Comparison of ENCODE assay signal across 10 cellular contexts in genomic region chr14:55339770-55340169, GRCh38.
DNase-seq lines count a peak whose midpoint lies in the region; ATAC-seq and TF ChIP-seq lines count a peak whose summit lies in the region.
"Had no signal": no experiment of that assay in that cellular context is flagged by ENCODE, and none has a peak within 500 bp of the region (broad histone marks: within the 10 kb centered on the region; RNA-seq: fewer than 3 reads in every experiment).

No MANE protein-coding gene starts in this region.

- no peak for TF ChIP-seq CTCF in CD14-positive monocyte (IDR thresholded peaks at IDR 0.05)

- intact Hi-C loops in CD14-positive monocyte (cut with micrococcal nuclease), result loop anchor here in 1 of 2 donors (10.0 kb wide), 1 partner anchor 55 kb away; no protein-coding TSS in a partner anchor

- H3K9ac ChIP-seq in rectal smooth muscle tissue (ENCODE audit: low read length), result peak overlapping the region; percentile 11

- ATAC-seq in HG02678 (IDR thresholded peaks at IDR 0.05; ENCODE audit: unreplicated experiment) (peak; percentile 85), T-helper 17 cell (no peak), GM18520 (IDR thresholded peaks at IDR 0.05; ENCODE audit: unreplicated experiment) (no peak)

- no peaks in the 10 kb centered on the region for H3K36me3 ChIP-seq in rectal smooth muscle tissue (ENCODE audit: control insufficient read depth, insufficient read depth, low read length)

- peaks cover 34% of the 10 kb centered on the region for H3K4me1 Mint-ChIP-seq in T-helper 1 cell treated with Interleukin-12 subunit alpha and Interleukin-12 subunit beta and Interleukin-4 antibody, amounts not matched to agents 30 μg/mL and 1 μg/mL, for 36 hours (ENCODE audit: low read depth)
- H3K4me1 Mint-ChIP-seq in T-helper 17 cell (peaks cover 35% of the 10 kb centered on the region), CD14-positive monocyte (peaks cover 22% of the 10 kb centered on the region)

- H3K27ac Mint-ChIP-seq in T-helper 1 cell treated with Interleukin-12 subunit alpha and Interleukin-12 subunit beta and Interleukin-4 antibody, amounts not matched to agents 30 μg/mL and 1 μg/mL, for 36 hours, result peak overlapping the region; percentile 22
- H3K27ac Mint-ChIP-seq in T-helper 17 cell, result peak overlapping the region; percentile 93
- H3K27ac Mint-ChIP-seq in CD14-positive monocyte, result peak overlapping the region in 1 of 7 donors; percentile 32

- H3K4me3 ChIP-seq in rectal smooth muscle tissue (ENCODE audit: low read length), result no peak overlapping the region

- H3K9me3 ChIP-seq in T-helper 17 cell (ENCODE audit: control insufficient read depth, low read length, poor library complexity, severe bottlenecking), result no peaks in the 10 kb centered on the region

- DNase-seq in T-helper 1 cell, result no peak
- DNase-seq in T-helper 17 cell, result no peak
- DNase-seq in ecto neural progenitor cell (ENCODE audit: low spot score), result no peak
- DNase-seq in CD14-positive monocyte (ENCODE audit: low spot score), result no peak
- DNase-seq: ACHN, H7 had no signal

- no peak overlapping the region for H3K4me3 Mint-ChIP-seq in T-helper 1 cell treated with Interleukin-12 subunit alpha and Interleukin-12 subunit beta and Interleukin-4 antibody, amounts not matched to agents 30 μg/mL and 1 μg/mL, for 36 hours
- H3K4me3 Mint-ChIP-seq in T-helper 17 cell (no peak overlapping the region), CD14-positive monocyte (no peak overlapping the region)

- no peaks in the 10 kb centered on the region for H3K27me3 Mint-ChIP-seq in T-helper 1 cell treated with Interleukin-12 subunit alpha and Interleukin-12 subunit beta and Interleukin-4 antibody, amounts not matched to agents 30 μg/mL and 1 μg/mL, for 36 hours (ENCODE audit: low read depth)
- H3K27me3 Mint-ChIP-seq in T-helper 17 cell (no peaks in the 10 kb centered on the region), CD14-positive monocyte (ENCODE audit: low read depth in 3 of 3) (no peaks in the 10 kb centered on the region)

- no peak overlapping the region for H3K27ac ChIP-seq in rectal smooth muscle tissue (ENCODE audit: low read depth, low read length)

- no peaks in the 10 kb centered on the region for H3K27me3 ChIP-seq in rectal smooth muscle tissue (ENCODE audit: control insufficient read depth, insufficient read depth, low read length)

- no peaks in the 10 kb centered on the region for H3K9me3 Mint-ChIP-seq in T-helper 1 cell treated with Interleukin-12 subunit alpha and Interleukin-12 subunit beta and Interleukin-4 antibody, amounts not matched to agents 30 μg/mL and 1 μg/mL, for 36 hours
- H3K9me3 Mint-ChIP-seq in CD14-positive monocyte, result no peaks in the 10 kb centered on the region

- no peaks in the 10 kb centered on the region for H3K36me3 Mint-ChIP-seq in T-helper 1 cell treated with Interleukin-12 subunit alpha and Interleukin-12 subunit beta and Interleukin-4 antibody, amounts not matched to agents 30 μg/mL and 1 μg/mL, for 36 hours (ENCODE audit: low read depth)
- H3K36me3 Mint-ChIP-seq in T-helper 17 cell (ENCODE audit: low read depth), result no peaks in the 10 kb centered on the region
- H3K36me3 Mint-ChIP-seq in CD14-positive monocyte, result peaks cover 2 to 9% of the 10 kb centered on the region in 2 donors

- no peaks in the 10 kb centered on the region for H3K4me1 ChIP-seq in rectal smooth muscle tissue (ENCODE audit: control insufficient read depth, insufficient read depth, low read length)
